1 cellular context compared by ENCODE assay signal in the genomic region with DNA sequence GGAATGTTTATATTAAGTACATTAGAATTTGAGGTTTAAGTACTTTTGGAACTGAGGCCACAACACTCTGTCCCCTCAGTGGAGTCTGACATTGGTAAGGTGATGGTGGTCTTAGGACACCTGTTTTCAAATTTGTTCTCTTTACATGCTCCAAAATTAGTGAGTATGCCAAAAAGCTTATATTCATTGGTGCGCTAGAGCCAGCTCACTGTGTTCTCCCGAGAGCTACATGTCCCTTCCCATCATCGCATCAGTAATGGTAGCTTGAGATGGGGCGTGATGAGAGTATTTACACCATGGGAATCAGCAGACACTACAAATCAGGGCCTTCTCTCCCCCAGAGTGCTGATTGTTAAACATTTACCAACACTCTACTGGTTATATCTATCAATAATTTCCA.
TF ChIP-seq lines count a peak whose summit lies in the region.

No MANE protein-coding gene starts in this region.

TF ChIP-seq in IMR-90, 13 proteins besides CTCF, POLR2A, EP300 and RAD21 (continued from another document):
- TF ChIP-seq, protein P1, sequence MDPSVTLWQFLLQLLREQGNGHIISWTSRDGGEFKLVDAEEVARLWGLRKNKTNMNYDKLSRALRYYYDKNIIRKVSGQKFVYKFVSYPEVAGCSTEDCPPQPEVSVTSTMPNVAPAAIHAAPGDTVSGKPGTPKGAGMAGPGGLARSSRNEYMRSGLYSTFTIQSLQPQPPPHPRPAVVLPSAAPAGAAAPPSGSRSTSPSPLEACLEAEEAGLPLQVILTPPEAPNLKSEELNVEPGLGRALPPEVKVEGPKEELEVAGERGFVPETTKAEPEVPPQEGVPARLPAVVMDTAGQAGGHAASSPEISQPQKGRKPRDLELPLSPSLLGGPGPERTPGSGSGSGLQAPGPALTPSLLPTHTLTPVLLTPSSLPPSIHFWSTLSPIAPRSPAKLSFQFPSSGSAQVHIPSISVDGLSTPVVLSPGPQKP (IDR thresholded peaks at IDR 0.05; ENCODE audit: borderline replicate concordance, low read depth, low read length) = no peak
- TF ChIP-seq CEBPB (IDR thresholded peaks at IDR 0.05; ENCODE audit: low read depth, low read length) = no peak
- no peak for TF ChIP-seq MAZ (IDR thresholded peaks at IDR 0.05; ENCODE audit: borderline replicate concordance, low read depth, low read length)
- TF ChIP-seq RCOR1 (IDR thresholded peaks at IDR 0.05; ENCODE audit: insufficient replicate concordance, low read length) = no peak
- TF ChIP-seq MXI1 (IDR thresholded peaks at IDR 0.05; ENCODE audit: borderline replicate concordance, low read depth, low read length) = no peak
- TF ChIP-seq FOS (IDR thresholded peaks at IDR 0.05; ENCODE audit: low read depth, low read length) = no peak
- no peak for TF ChIP-seq BHLHE40 (IDR thresholded peaks at IDR 0.05; ENCODE audit: low read depth, low read length)
- TF ChIP-seq MAFK (IDR thresholded peaks at IDR 0.05; ENCODE audit: low read depth, low read length) = no peak
- no peak for TF ChIP-seq CHD1 (IDR thresholded peaks at IDR 0.05; ENCODE audit: low read depth, low read length)
TF ChIP-seq in IMR-90: peak in this region for 0.
